1 cellular context compared by ENCODE assay signal in the genomic region with DNA sequence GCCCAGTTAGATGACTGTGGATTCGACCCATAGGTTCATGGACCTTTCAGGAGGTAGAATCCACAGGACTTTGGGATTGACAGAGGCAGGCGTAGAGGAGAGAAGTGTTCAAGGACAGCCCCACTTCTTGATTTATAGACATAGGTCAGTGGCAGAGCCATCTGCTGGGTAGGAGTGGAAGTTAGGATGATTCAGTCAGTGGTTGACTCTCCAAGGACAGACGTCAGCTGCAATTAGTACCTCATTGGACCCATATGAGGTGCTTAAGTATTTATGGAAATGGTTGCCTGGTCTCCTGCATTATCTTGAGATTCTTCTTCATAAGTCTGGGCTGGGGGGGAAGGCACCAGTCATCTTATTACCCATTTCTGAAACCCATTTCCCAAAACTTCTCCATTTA.
TF ChIP-seq lines count a peak whose summit lies in the region.

No MANE protein-coding gene starts in this region.

TF ChIP-seq in GM23338, 12 proteins besides CTCF, POLR2A, EP300 and RAD21:
- 0 out of 2 replicates have a peak, but pooled peaks have one; percentile 9 for TF ChIP-seq ZNF462 (CRISPR knock-in tag; IDR thresholded peaks at IDR 0.05)
- TF ChIP-seq, protein P1, sequence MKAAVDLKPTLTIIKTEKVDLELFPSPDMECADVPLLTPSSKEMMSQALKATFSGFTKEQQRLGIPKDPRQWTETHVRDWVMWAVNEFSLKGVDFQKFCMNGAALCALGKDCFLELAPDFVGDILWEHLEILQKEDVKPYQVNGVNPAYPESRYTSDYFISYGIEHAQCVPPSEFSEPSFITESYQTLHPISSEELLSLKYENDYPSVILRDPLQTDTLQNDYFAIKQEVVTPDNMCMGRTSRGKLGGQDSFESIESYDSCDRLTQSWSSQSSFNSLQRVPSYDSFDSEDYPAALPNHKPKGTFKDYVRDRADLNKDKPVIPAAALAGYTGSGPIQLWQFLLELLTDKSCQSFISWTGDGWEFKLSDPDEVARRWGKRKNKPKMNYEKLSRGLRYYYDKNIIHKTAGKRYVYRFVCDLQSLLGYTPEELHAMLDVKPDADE (IDR thresholded peaks at IDR 0.05) = no peak
